Comparison of ENCODE assay signal across 14 cellular contexts in the genomic region with DNA sequence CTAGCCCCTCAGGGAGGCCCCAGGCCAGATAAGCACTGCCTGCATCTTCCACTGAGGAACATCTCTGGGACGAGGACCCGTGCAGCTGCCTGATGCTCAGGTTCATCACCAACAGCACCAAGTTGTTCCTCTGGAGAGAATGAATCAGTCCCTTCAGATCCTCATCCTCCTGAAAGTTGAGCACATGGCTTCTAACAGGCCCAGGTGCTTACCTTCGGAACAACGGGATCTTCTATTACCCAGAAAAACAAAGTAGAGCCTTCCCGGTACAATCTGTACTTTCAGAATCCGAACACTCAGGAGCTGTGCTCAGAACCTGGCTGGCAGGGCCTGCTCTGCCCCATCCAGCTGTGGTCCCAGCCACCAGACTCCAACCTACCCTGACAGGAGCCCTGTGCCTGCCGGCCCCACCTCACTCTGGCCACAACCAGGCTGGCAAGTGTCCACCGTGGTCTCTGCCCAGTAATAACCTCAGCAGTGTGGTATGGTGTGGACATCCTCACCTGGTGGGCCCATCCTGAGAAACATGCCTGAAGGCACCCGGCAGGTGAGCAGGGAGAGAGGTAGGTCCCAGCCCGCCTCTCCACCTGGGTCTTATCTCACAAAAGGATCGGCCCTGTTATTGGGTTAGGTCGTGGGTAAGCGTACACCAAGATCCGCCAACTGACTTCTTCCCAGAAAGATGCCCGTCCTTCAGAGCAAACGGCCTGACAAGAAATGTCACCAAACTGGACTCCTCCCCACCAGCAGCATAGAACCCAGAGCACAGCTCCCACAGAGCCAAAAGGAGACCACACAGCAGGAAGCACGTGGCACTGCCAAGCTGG. TPM values are rescaled to one million over a fixed set of nuclear protein-coding genes. Genes with fewer than 3 reads are reported as not detected.
DNase-seq lines count a peak whose midpoint lies in the region; ATAC-seq and TF ChIP-seq lines count a peak whose summit lies in the region.
"Had no signal": no experiment of that assay in that cellular context is flagged by ENCODE, and none has a peak within 500 bp of the region (broad histone marks: within the 10 kb centered on the region; RNA-seq: fewer than 3 reads in every experiment).

No MANE protein-coding gene starts in this region.

- no peaks in the 10 kb centered on the region for H3K9me3 Mint-ChIP-seq in activated T-cell treated with anti-CD3 and anti-CD28 coated beads, Interleukin-2, amount 50 U/mL, for 24 hours
- H3K9me3 Mint-ChIP-seq in activated T-cell treated with anti-CD3 and anti-CD28 coated beads, Interleukin-2, amount 50 U/mL, for 72 hours, result no peaks in the 10 kb centered on the region
- H3K9me3 Mint-ChIP-seq: neural crest cell had no signal

- peaks cover 73% of the 10 kb centered on the region for H3K4me1 Mint-ChIP-seq in activated T-cell treated with anti-CD3 and anti-CD28 coated beads, Interleukin-2, amount 50 U/mL, for 24 hours (ENCODE audit: low read depth)
- H3K4me1 Mint-ChIP-seq in activated T-cell treated with anti-CD3 and anti-CD28 coated beads, Interleukin-2, amount 50 U/mL, for 72 hours (ENCODE audit: low read depth), result peaks cover 47% of the 10 kb centered on the region

- no peak overlapping the region for H3K4me3 ChIP-seq in gastroesophageal sphincter

- no peak overlapping the region for H3K4me3 Mint-ChIP-seq in activated T-cell treated with anti-CD3 and anti-CD28 coated beads, Interleukin-2, amount 50 U/mL, for 24 hours
- no peak overlapping the region for H3K4me3 Mint-ChIP-seq in activated T-cell treated with anti-CD3 and anti-CD28 coated beads, Interleukin-2, amount 50 U/mL, for 72 hours
- H3K4me3 Mint-ChIP-seq: neural crest cell had no signal

- H3K9me3 ChIP-seq in gastroesophageal sphincter, result no peaks in the 10 kb centered on the region

- peaks cover 4% of the 10 kb centered on the region for H3K36me3 Mint-ChIP-seq in activated T-cell treated with anti-CD3 and anti-CD28 coated beads, Interleukin-2, amount 50 U/mL, for 24 hours (ENCODE audit: low read depth)
- H3K36me3 Mint-ChIP-seq in activated T-cell treated with anti-CD3 and anti-CD28 coated beads, Interleukin-2, amount 50 U/mL, for 72 hours (ENCODE audit: insufficient read depth in 2 of 2), result no peaks in the 10 kb centered on the region

- peak overlapping the region; percentile 74 for H3K27ac Mint-ChIP-seq in activated T-cell treated with anti-CD3 and anti-CD28 coated beads, Interleukin-2, amount 50 U/mL, for 24 hours
- H3K27ac Mint-ChIP-seq in activated T-cell treated with anti-CD3 and anti-CD28 coated beads, Interleukin-2, amount 50 U/mL, for 72 hours, result no peak overlapping the region

- H3K27ac ChIP-seq in VCaP, result peak overlapping the region; percentile 55
- peak overlapping the region in 3 of 4 donors; percentile 42 to 68 (median 45) for H3K27ac ChIP-seq in gastroesophageal sphincter
- peak overlapping the region; percentile 48 for H3K27ac ChIP-seq in temporal lobe (ENCODE audit: low read depth, low read length)

- TF ChIP-seq CTCF in VCaP (conservative IDR thresholded peaks at IDR 0.05) (no peak), gastroesophageal sphincter (IDR thresholded peaks at IDR 0.05) (peak in 1 of 4 experiments; percentile 5)

- H3K36me3 ChIP-seq in gastroesophageal sphincter, result no peaks in the 10 kb centered on the region

- no peaks in the 10 kb centered on the region for H3K27me3 Mint-ChIP-seq in activated T-cell treated with anti-CD3 and anti-CD28 coated beads, Interleukin-2, amount 50 U/mL, for 24 hours
- H3K27me3 Mint-ChIP-seq in activated T-cell treated with anti-CD3 and anti-CD28 coated beads, Interleukin-2, amount 50 U/mL, for 72 hours (ENCODE audit: low read depth), result no peaks in the 10 kb centered on the region

- ATAC-seq in activated T-cell treated with anti-CD3 and anti-CD28 coated beads, Interleukin-2, amount 50 U/mL, for 72 hours (replicated peaks in 1 of 2), result no peak
- ATAC-seq in gastroesophageal sphincter (no peak), GM18505 (IDR thresholded peaks at IDR 0.05; ENCODE audit: unreplicated experiment) (no peak), GM21390 (IDR thresholded peaks at IDR 0.05; ENCODE audit: unreplicated experiment) (no peak)
- ATAC-seq: activated CD4-positive, CD25-positive, alpha-beta regulatory T cell treated with anti-CD3 and anti-CD28 coated beads, Interleukin-2, amount 50 U/mL, for 24 hours had no signal

- DNase-seq in activated T-cell treated with anti-CD3 and anti-CD28 coated beads, Interleukin-2, amount 50 U/mL, for 24 hours, result no peak
- no peak for DNase-seq in activated T-cell treated with anti-CD3 and anti-CD28 coated beads, Interleukin-2, amount 50 U/mL, for 72 hours
- no peak for DNase-seq in CD1c-positive myeloid dendritic cell (ENCODE audit: extremely low spot score)
- DNase-seq: activated T-cell treated with anti-CD3 and anti-CD28 coated beads, Interleukin-2, amount 50 U/mL, for 48 hours; NCI-H1092 treated with DMSO at 0.1 percent for 48 hours; NCI-H2227 treated with DMSO at 0.1 percent for 48 hours; small intestine had no signal

- WGBS in gastroesophageal sphincter (ENCODE audit: low coverage in 1 of 2), 2 donors, result 80% methylated on average over 5 of the region's 17 CpGs

- TF ChIP-seq POLR2A in gastroesophageal sphincter (IDR thresholded peaks at IDR 0.05) (no peak), GM18505 (IDR thresholded peaks at IDR 0.05; ENCODE audit: borderline replicate concordance, extremely low read depth, insufficient read depth, insufficient read length) (no peak)

- peaks cover 0 to 88% (median 51%) of the 10 kb centered on the region in 3 donors for H3K4me1 ChIP-seq in gastroesophageal sphincter

- no peak for TF ChIP-seq EP300 in gastroesophageal sphincter (IDR thresholded peaks at IDR 0.05)

- H3K27me3 ChIP-seq in gastroesophageal sphincter, result no peaks in the 10 kb centered on the region

RNA-seq across cellular contexts. Expression of a gene that starts 34.1 kb away (rescaled TPM):
- total RNA-seq in activated T-cell treated with anti-CD3 and anti-CD28 coated beads, Interleukin-2, amount 50 U/mL, for 72 hours, result 10 to 100 TPM; 25.9 to 32.3 TPM
- total RNA-seq in gastroesophageal sphincter (10 to 100 TPM; 12.5 to 19.0 (median 14.7) TPM), temporal lobe (5.2 TPM)

RNA-seq across cellular contexts. Expression of a gene that starts 49.9 kb away (rescaled TPM):
- total RNA-seq in activated T-cell treated with anti-CD3 and anti-CD28 coated beads, Interleukin-2, amount 50 U/mL, for 72 hours, result 10 to 100 TPM; 20.5 to 24.8 TPM
- 10 to 100 TPM; 15.2 to 31.6 (median 19.8) TPM for total RNA-seq in gastroesophageal sphincter
- total RNA-seq in temporal lobe, result 80.4 TPM

RNA-seq across cellular contexts. Expression of a gene that starts 55.6 kb away (rescaled TPM):
- 100 to 1,000 TPM; 223 to 239 TPM for total RNA-seq in activated T-cell treated with anti-CD3 and anti-CD28 coated beads, Interleukin-2, amount 50 U/mL, for 72 hours
- 100 to 1,000 TPM; 408 to 436 (median 418) TPM for total RNA-seq in gastroesophageal sphincter
- 114 TPM for total RNA-seq in temporal lobe
